ENCODE assay signal across 26 cellular contexts in genomic region chr13:81726037-81726726, GRCh38.
DNase-seq lines count a peak whose midpoint lies in the region; ATAC-seq, FAIRE-seq and TF ChIP-seq lines count a peak whose summit lies in the region.
"Had no signal": no experiment of that assay in that cellular context is flagged by ENCODE, and none has a peak within 500 bp of the region (broad histone marks: within the 10 kb centered on the region; RNA-seq: fewer than 3 reads in every experiment).

No MANE protein-coding gene starts in this region.

- no peak overlapping the region for H3K56ac ChIP-seq in H1 (replicated peaks; ENCODE audit: insufficient read length, low read depth, low read length)

- no peak for FAIRE-seq in H1 (lab: Jason Lieb, UNC)
- no peak for FAIRE-seq in kidney (lab: Jason Lieb, UNC)
- FAIRE-seq: A204.1, RCC 7860 had no signal

- intact Hi-C loops in MCF 10A (cut with micrococcal nuclease) (no loop called here), breast epithelium (cut with DNase I; ENCODE audit: low total_unique reads) (no loop called here), kidney (cut with DNase I) (no loop called here)

- no peak for TF ChIP-seq RAD21 in H1 (IDR thresholded peaks at IDR 0.05 in 1 of 2, conservative IDR thresholded peaks at IDR 0.05 in 1 of 2; ENCODE audit: low read depth in 2 of 2, low read length in 2 of 2)

- H3K18ac ChIP-seq in H1 (ENCODE audit: extremely low read depth, low read length): no peak overlapping the region

- H2AFZ ChIP-seq in H1 (ENCODE audit: low read length): peak overlapping the region; percentile 76

- H2BK12ac ChIP-seq in H1 (ENCODE audit: low read depth, low read length): no peak overlapping the region

- POLR2A ChIA-PET in MCF 10A (lab: Yijun Ruan, JAX) (interaction anchor here (0.7 to 1.6 kb wide), 2 partner anchors 12 to 46 kb away, joined by 4 to 5 read pairs; no protein-coding TSS in a partner anchor), H1 (lab: Charles Lee; ENCODE audit: partially characterized antibody) (no interaction called here)

- peaks cover 7% of the 10 kb centered on the region for H3K4me1 Mint-ChIP-seq in MCF 10A (ENCODE audit: insufficient read depth, unreplicated experiment)

- H3K27ac ChIP-seq in breast epithelium (no peak overlapping the region), RWPE2 (ENCODE audit: poor library complexity, severe bottlenecking) (no peak overlapping the region), H1 (ENCODE audit: low read depth, low read length) (no peak overlapping the region), kidney (ENCODE audit: low read depth in 2 of 2, low read length in 2 of 2) (no peak overlapping the region)
- H3K27ac ChIP-seq: C4-2B, SK-N-MC had no signal

- no peak overlapping the region for H2BK15ac ChIP-seq in H1 (ENCODE audit: low read length)

- H3K9ac ChIP-seq in H1 (replicated peaks in 1 of 4; ENCODE audit: extremely low read depth in 1 of 4, low read depth in 3 of 4, low read length in 3 of 4) (no peak overlapping the region), kidney (ENCODE audit: low read length in 2 of 2) (no peak overlapping the region)

- H3K9me3 ChIP-seq in breast epithelium: no peaks in the 10 kb centered on the region
- H3K9me3 ChIP-seq in RWPE2 (ENCODE audit: severe bottlenecking): no peaks in the 10 kb centered on the region
- H3K9me3 ChIP-seq in H1 (ENCODE audit: insufficient read depth in 2 of 2, low read depth in 1 of 2, low read length in 1 of 2): no peaks in the 10 kb centered on the region
- H3K9me3 ChIP-seq in kidney (ENCODE audit: control insufficient read depth in 1 of 2, low read length in 2 of 2): peaks cover 0 to 5% of the 10 kb centered on the region in 2 donors
- H3K9me3 ChIP-seq: MG63 had no signal

- DNase-seq in MCF 10A (ENCODE audit: unreplicated experiment) (peak; percentile 22), breast epithelium (ENCODE audit: low spot score in 2 of 2) (no peak), RWPE2 (ENCODE audit: low spot score) (peak; percentile 42), H1 (ENCODE audit: low read depth in 1 of 2, low spot score in 2 of 2) (no peak), kidney (peak; percentile 43), NCI-H128 (lab: John Stamatoyannopoulos, UW; ENCODE audit: unreplicated experiment) (no peak), Kasumi-1 (lab: John Stamatoyannopoulos, UW) (no peak)
- DNase-seq: DMS79 treated with DMSO at 0.1 percent for 48 hours, GOT3, Karpas-422, MG63, NCI-H1092, NCI-H1436 treated with DMSO at 0.1 percent for 48 hours, NCI-H2029, NCI-H2171, NCI-H345, NCI-H524, NCI-H82, OCI-M1, SHP77 treated with DMSO at 0.1 percent for 48 hours, SW 1271 had no signal

- H3K4me3 ChIP-seq in breast epithelium: no peak overlapping the region
- no peak overlapping the region for H3K4me3 ChIP-seq in RWPE2 (ENCODE audit: severe bottlenecking)
- H3K4me3 ChIP-seq in H1 (ENCODE audit: extremely low read depth in 1 of 4, insufficient read depth in 2 of 4, low read depth in 3 of 4, low read length in 4 of 4): no peak overlapping the region
- H3K4me3 ChIP-seq in kidney (ENCODE audit: low read length in 2 of 2): no peak overlapping the region
- H3K4me3 ChIP-seq: MG63, SK-N-MC had no signal

- no peak overlapping the region for H3K23ac ChIP-seq in H1 (ENCODE audit: insufficient read length)

- H3K79me2 ChIP-seq in H1 (ENCODE audit: control insufficient read depth in 1 of 2, insufficient read depth in 2 of 2, low read length in 2 of 2): no peaks in the 10 kb centered on the region

- no peaks in the 10 kb centered on the region for H3K27me3 Mint-ChIP-seq in MCF 10A (ENCODE audit: insufficient read depth, unreplicated experiment)

- H3K79me1 ChIP-seq in H1 (ENCODE audit: low read depth, low read length): no peaks in the 10 kb centered on the region

- H3K4me2 ChIP-seq in H1 (ENCODE audit: insufficient read depth in 1 of 2, low read depth in 2 of 2, low read length in 2 of 2): no peak overlapping the region

- H3K36me3 Mint-ChIP-seq in MCF 10A (ENCODE audit: insufficient read depth, unreplicated experiment): no peaks in the 10 kb centered on the region

- no peak overlapping the region for H2BK20ac ChIP-seq in H1 (ENCODE audit: low read length)

- H3K27me3 ChIP-seq in breast epithelium (no peaks in the 10 kb centered on the region), RWPE2 (ENCODE audit: insufficient read depth, poor library complexity, severe bottlenecking) (no peaks in the 10 kb centered on the region), H1 (replicated peaks in 1 of 4; ENCODE audit: control insufficient read depth in 3 of 4, extremely low read depth in 1 of 4, insufficient read depth in 3 of 4, low read length in 3 of 4) (no peaks in the 10 kb centered on the region)
- H3K27me3 ChIP-seq: MG63 had no signal

- TF ChIP-seq POLR2A in breast epithelium (IDR thresholded peaks at IDR 0.05): no peak
- no peak for TF ChIP-seq POLR2A in H1 (IDR thresholded peaks at IDR 0.05; ENCODE audit: control extremely low read depth in 1 of 2, low read depth in 2 of 2, low read length in 2 of 2)

- H4K20me1 ChIP-seq in H1 (replicated peaks in 1 of 2; ENCODE audit: control insufficient read depth in 1 of 2, insufficient read depth in 2 of 2, low read length in 2 of 2): no peaks in the 10 kb centered on the region

- no peak for TF ChIP-seq EP300 in H1 (IDR thresholded peaks at IDR 0.05; ENCODE audit: borderline replicate concordance in 1 of 2, low read depth in 2 of 2, low read length in 2 of 2)

- no peak overlapping the region for H2AK5ac ChIP-seq in H1 (ENCODE audit: low read depth, low read length)

- no peak overlapping the region for H4K91ac ChIP-seq in H1 (replicated peaks; ENCODE audit: insufficient read length, low read length)

- H2BK5ac ChIP-seq in H1 (ENCODE audit: low read depth, low read length): no peak overlapping the region

- no peak overlapping the region for H3K14ac ChIP-seq in H1 (ENCODE audit: insufficient read length)

- CTCF ChIA-PET in MCF 10A (lab: Yijun Ruan, JAX) (interaction anchor here (0.5 to 1.2 kb wide), 3 partner anchors 86 to 464 kb away, joined by 4 to 5 read pairs (median 5); no protein-coding TSS in a partner anchor), H1 (lab: Charles Lee; ENCODE audit: partially characterized antibody) (no interaction called here)

- peak overlapping the region; percentile 16 for H3K4me3 Mint-ChIP-seq in MCF 10A (ENCODE audit: unreplicated experiment)

- H4K8ac ChIP-seq in H1 (ENCODE audit: extremely low read depth, insufficient read depth, low read length): no peak overlapping the region

- H3K36me3 ChIP-seq in breast epithelium: no peaks in the 10 kb centered on the region
- H3K36me3 ChIP-seq in RWPE2 (ENCODE audit: low read depth): no peaks in the 10 kb centered on the region
- H3K36me3 ChIP-seq in H1 (ENCODE audit: control insufficient read depth in 2 of 4, insufficient read depth in 4 of 4, low read length in 3 of 4): no peaks in the 10 kb centered on the region
- no peaks in the 10 kb centered on the region for H3K36me3 ChIP-seq in kidney (ENCODE audit: control insufficient read depth in 1 of 2, insufficient read depth in 2 of 2, low read length in 2 of 2)
- H3K36me3 ChIP-seq: MG63 had no signal

- H3K9me3 Mint-ChIP-seq in MCF 10A (ENCODE audit: unreplicated experiment): no peaks in the 10 kb centered on the region

- no peak overlapping the region for H3K4ac ChIP-seq in H1 (replicated peaks; ENCODE audit: insufficient read length, low read depth, low read length)

- no peaks in the 10 kb centered on the region for H3K23me2 ChIP-seq in H1 (ENCODE audit: low read depth, low read length)

- H2BK120ac ChIP-seq in H1 (replicated peaks; ENCODE audit: low read depth, low read length): no peak overlapping the region

- no peak overlapping the region for H4K5ac ChIP-seq in H1 (ENCODE audit: insufficient read length, low read depth, low read length)

- TF ChIP-seq CTCF in MCF 10A (IDR thresholded peaks at IDR 0.05; ENCODE audit: unreplicated experiment) (no peak), breast epithelium (IDR thresholded peaks at IDR 0.05) (no peak), RWPE2 (IDR thresholded peaks at IDR 0.05; ENCODE audit: poor library complexity, severe bottlenecking) (no peak), H1 (IDR thresholded peaks at IDR 0.05; ENCODE audit: control extremely low read depth in 1 of 3, insufficient read depth in 1 of 3, low read depth in 1 of 3, low read length in 3 of 3) (no peak), kidney (IDR thresholded peaks at IDR 0.05; ENCODE audit: borderline replicate concordance, extremely low read depth, insufficient read depth) (no peak)

- H3K27ac Mint-ChIP-seq in MCF 10A (ENCODE audit: low read depth, unreplicated experiment): peak overlapping the region; percentile 57

- BruUV-seq in MCF 10A (replicated peaks; lab: Mats Ljungman, UMichigan): no TSS peak

- H3K4me1 ChIP-seq in breast epithelium (no peaks in the 10 kb centered on the region), RWPE2 (ENCODE audit: insufficient read depth, poor library complexity, severe bottlenecking) (no peaks in the 10 kb centered on the region), H1 (replicated peaks in 1 of 4; ENCODE audit: control insufficient read depth in 3 of 4, insufficient read depth in 4 of 4, low read length in 3 of 4) (no peaks in the 10 kb centered on the region), kidney (ENCODE audit: control insufficient read depth in 1 of 2, insufficient read depth in 1 of 2, low read depth in 1 of 2, low read length in 2 of 2) (no peaks in the 10 kb centered on the region)

- 90% methylated on average over 14 of the region's 14 CpGs; no CpG with 5 or more reads in 1 of the 2 experiments for WGBS in H1 (ENCODE audit: extremely low coverage in 1 of 2, insufficient coverage in 1 of 2, insufficient read length in 1 of 2, insufficient replicate concordance in 2 of 2, low coverage in 1 of 2, low lambda C conversion rate in 2 of 2, missing lambda C conversion rate in 1 of 2), 2 experiments

- peak; percentile 88 for ATAC-seq in RWPE2 (ENCODE audit: low read depth)
- ATAC-seq in GM18858 (IDR thresholded peaks at IDR 0.05; ENCODE audit: unreplicated experiment): no peak

TF ChIP-seq in H1, 55 proteins besides CTCF, POLR2A, EP300 and RAD21 (continues in another document):
- no peak for TF ChIP-seq BACH1 (IDR thresholded peaks at IDR 0.05; ENCODE audit: low read length)
- TF ChIP-seq CHD1 (IDR thresholded peaks at IDR 0.05; ENCODE audit: low read depth, low read length): no peak
- no peak for TF ChIP-seq JUN (IDR thresholded peaks at IDR 0.05; ENCODE audit: low read depth, low read length)
- no peak for TF ChIP-seq NRF1 (IDR thresholded peaks at IDR 0.05; ENCODE audit: low read depth, low read length)
- TF ChIP-seq CTBP2 (IDR thresholded peaks at IDR 0.05; ENCODE audit: borderline replicate concordance, insufficient read depth, insufficient read length, low read length): no peak
- no peak for TF ChIP-seq CBX8 (IDR thresholded peaks at IDR 0.05; ENCODE audit: borderline replicate concordance, low read depth, low read length)
- no peak for TF ChIP-seq GABPA (IDR thresholded peaks at IDR 0.05; ENCODE audit: borderline replicate concordance, insufficient read depth, low read length)
- no peak for TF ChIP-seq E2F6 (IDR thresholded peaks at IDR 0.05)

Comparison
In these comparisons a context has a peak if more than half of its experiments do, and no peak if none do; other contexts are left out.
1. DNase-seq: peak in MCF 10A (single experiment), RWPE2 (single experiment) and kidney (single experiment); none in breast epithelium (0 of 2), H1 (0 of 2), NCI-H128 (single experiment) and Kasumi-1 (0 of 2).